ENCODE assay signal across 2 cellular contexts in genomic region chr11:34466802-34467488, GRCh38.
TF ChIP-seq lines count a peak whose summit lies in the region.

No MANE protein-coding gene starts in this region.

TF ChIP-seq in HEK293, 187 proteins besides CTCF, POLR2A, EP300 and RAD21 (continued from another document):
- TF ChIP-seq ZNF169 (tag by site-specific recombination; IDR thresholded peaks at IDR 0.05) (no peak), SETDB1 (IDR thresholded peaks at IDR 0.05; ENCODE audit: insufficient read length, low read length) (peak; percentile 89)
TF ChIP-seq in HEK293: peak in this region for 3.

TF ChIP-seq in endothelial cell of umbilical vein, 7 proteins besides CTCF, POLR2A, EP300 and RAD21 (continued from another document):
- TF ChIP-seq FOS (IDR thresholded peaks at IDR 0.05; ENCODE audit: borderline replicate concordance, insufficient read depth, low read length), result peak; percentile 25
- TF ChIP-seq JUN (IDR thresholded peaks at IDR 0.05; ENCODE audit: borderline replicate concordance, insufficient read depth, insufficient read length, low read depth), result peak; percentile 18
TF ChIP-seq in endothelial cell of umbilical vein: peak in this region for 2.
